ENCODE assay signal across 20 cellular contexts in the genomic region with DNA sequence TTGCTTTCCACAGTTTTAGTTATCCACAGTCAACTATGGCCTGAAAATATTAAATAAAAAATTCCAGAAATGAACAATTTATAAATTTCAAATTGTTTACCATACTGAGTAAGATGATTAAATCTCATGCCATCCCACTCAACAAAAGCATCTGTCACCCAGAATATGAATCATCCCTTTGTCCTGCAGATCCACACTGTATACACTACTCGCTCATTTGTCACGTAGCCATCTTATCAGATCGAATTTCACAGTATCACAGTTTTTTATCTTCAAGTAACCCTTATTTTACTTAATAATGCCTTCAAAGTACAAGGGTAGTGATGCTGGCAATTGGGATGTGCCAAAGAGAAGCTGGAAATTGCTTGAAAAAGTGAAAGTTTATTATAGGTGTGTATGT.
"Had no signal": no experiment of that assay in that cellular context is flagged by ENCODE, and none has a peak within 500 bp of the region (broad histone marks: within the 10 kb centered on the region; RNA-seq: fewer than 3 reads in every experiment).

No MANE protein-coding gene starts in this region.

- H3K4me3 ChIP-seq: gastrocnemius medialis, ovary, prostate gland, thyroid gland had no signal

- H3K27me3 ChIP-seq: gastrocnemius medialis, neutrophil, ovary, thyroid gland had no signal

- H3K4me1 ChIP-seq: gastrocnemius medialis, prostate gland, thyroid gland had no signal

- H3K9me3 ChIP-seq: gastrocnemius medialis, neutrophil, ovary, prostate gland, thyroid gland had no signal

- H3K36me3 ChIP-seq: gastrocnemius medialis, neutrophil, ovary, prostate gland, thyroid gland had no signal

- DNase-seq: activated B cell treated with CpG ODN at 0.5 μM for 24 hours; activated CD4-positive, alpha-beta T cell treated with anti-CD3 and anti-CD28 coated beads for 36 hours; activated CD4-positive, alpha-beta T cell treated with anti-CD3 and anti-CD28 coated beads, Interleukin-2, amount 50 U/mL, for 4 hours; activated CD8-positive, alpha-beta memory T cell treated with anti-CD3 and anti-CD28 coated beads for 24 hours; activated CD8-positive, alpha-beta memory T cell treated with anti-CD3 and anti-CD28 coated beads, Interleukin-2, amount 50 U/mL, for 4 hours; activated T-cell treated with anti-CD3 and anti-CD28 coated beads, Interleukin-2, amount 50 U/mL, for 24 hours; central memory CD4-positive, alpha-beta T cell; dermis blood vessel endothelial cell; effector memory CD4-positive, alpha-beta T cell; gastrocnemius medialis; islet precursor cell; left colon; ovary; stimulated activated CD4-positive, alpha-beta T cell treated with anti-CD3 and anti-CD28 coated beads, Interleukin-12 subunit alpha, Interleukin-12 subunit beta, amount 100 ng/mL, for 4 hours; stimulated activated CD4-positive, alpha-beta T cell treated with anti-CD3 and anti-CD28 coated beads, Interleukin-4, amount 100 ng/mL, for 4 hours; stimulated activated naive CD8-positive, alpha-beta T cell treated with anti-CD3 and anti-CD28 coated beads, Interleukin-15, Interleukin-2, amounts not matched to agents 100 U/mL and 50 U/mL, for 24 hours; T-helper 9 cell; thyroid gland had no signal

- H3K27ac ChIP-seq: gastrocnemius medialis, neutrophil, ovary, prostate gland, thyroid gland had no signal
